Comparison of ENCODE assay signal across 26 cellular contexts in the genomic region with DNA sequence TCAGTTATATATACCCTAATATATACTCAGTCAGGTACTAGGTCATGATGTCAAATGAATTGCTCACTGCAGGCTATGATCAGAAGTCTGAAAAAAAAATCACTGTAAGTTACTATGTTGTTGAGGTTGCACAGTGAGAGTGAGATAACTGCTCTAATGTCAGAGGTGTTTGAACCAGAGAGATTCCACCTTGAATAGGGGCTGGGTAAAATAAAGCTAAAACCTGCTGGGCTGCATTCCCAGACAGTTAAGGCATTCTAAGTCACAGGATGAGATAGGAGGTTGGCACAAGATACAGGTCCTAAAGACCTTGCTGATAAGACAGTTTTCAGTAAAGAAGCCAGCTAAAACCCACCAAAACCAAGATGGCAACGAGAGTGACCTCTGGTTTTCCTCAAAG. TPM values are rescaled to one million over a fixed set of nuclear protein-coding genes. Genes with fewer than 3 reads are reported as not detected.
A peak's percentile ranks its signal among the peaks of the same experiment; 100 is the strongest.
DNase-seq lines count a peak whose midpoint lies in the region; ATAC-seq, FAIRE-seq and TF ChIP-seq lines count a peak whose summit lies in the region.
"Had no signal": no experiment of that assay in that cellular context is flagged by ENCODE, and none has a peak within 500 bp of the region (broad histone marks: within the 10 kb centered on the region; RNA-seq: fewer than 3 reads in every experiment).

No MANE protein-coding gene starts in this region.

- no peak overlapping the region for H2BK120ac ChIP-seq in mesendoderm (ENCODE audit: low read depth, low read length)

- H3K56ac ChIP-seq in mesendoderm (ENCODE audit: low read length), result no peak overlapping the region

- no peak overlapping the region for H3K27ac ChIP-seq in CD4-positive, CD25-positive, alpha-beta regulatory T cell (ENCODE audit: insufficient read depth, low read length, poor library complexity, severe bottlenecking)
- no peak overlapping the region for H3K27ac ChIP-seq in mesendoderm (ENCODE audit: low read depth, low read length)
- H3K27ac ChIP-seq: ascending aorta, prostate gland, vagina had no signal

- no peaks in the 10 kb centered on the region for H3K79me1 ChIP-seq in mesendoderm (ENCODE audit: low read length)

- DNase-seq in CD4-positive, CD25-positive, alpha-beta regulatory T cell, result no peak
- DNase-seq in LNCaP clone FGC (ENCODE audit: low read depth) (peak; percentile 34), bronchial epithelial cell (ENCODE audit: low read depth) (peak; percentile 93), mesendoderm (peak; percentile 95), medulla oblongata (ENCODE audit: extremely low spot score) (no peak), ecto neural progenitor cell (ENCODE audit: low spot score) (no peak)
- DNase-seq in activated T-helper 2 cell treated with anti-CD3 and anti-CD28 coated beads, Interferon-gamma antibody, Interleukin-2, Interleukin-4, amounts not matched to agents 10 μg/mL and 5 μg/mL and 100 μg/mL, durations not matched to agents 14 hours and 24 hours and 36 hours (ENCODE audit: low spot score), result no peak
- DNase-seq: ACHN; activated CD4-positive, alpha-beta T cell treated with anti-CD3 and anti-CD28 coated beads, Interleukin-2, amount 10 ng/mL, durations not matched to agents 24 days and 14 days; C1 segment of cervical spinal cord; effector memory CD8-positive, alpha-beta T cell; NCI-H1694 treated with DMSO at 0.1 percent for 48 hours; NCI-H82; SIG-M5 had no signal

- H2AK5ac ChIP-seq in mesendoderm (ENCODE audit: low read length), result no peak overlapping the region

- peaks cover 0 to 4% (median 1%) of the 10 kb centered on the region in 7 donors for H3K9me3 Mint-ChIP-seq in CD4-positive, CD25-positive, alpha-beta regulatory T cell
- H3K9me3 Mint-ChIP-seq in activated T-helper 2 cell treated with anti-CD3 and anti-CD28 coated beads, Interferon-gamma antibody, Interleukin-2, Interleukin-4, amounts not matched to agents 10 μg/mL and 5 μg/mL and 100 μg/mL, durations not matched to agents 14 hours and 24 hours and 36 hours, result no peaks in the 10 kb centered on the region
- H3K9me3 Mint-ChIP-seq: activated CD4-positive, alpha-beta T cell treated with anti-CD3 and anti-CD28 coated beads, Interleukin-2, amount 10 ng/mL, durations not matched to agents 24 days and 14 days; effector memory CD8-positive, alpha-beta T cell; T-helper 1 cell treated with Interleukin-12 subunit alpha and Interleukin-12 subunit beta and Interleukin-4 antibody, amounts not matched to agents 30 μg/mL and 1 μg/mL, for 36 hours had no signal

- TF ChIP-seq CTCF in LNCaP clone FGC (IDR thresholded peaks at IDR 0.05; ENCODE audit: control insufficient read depth, extremely low read depth, insufficient read depth), result no peak
- no peak for TF ChIP-seq CTCF in bronchial epithelial cell (IDR thresholded peaks at IDR 0.05; ENCODE audit: insufficient read depth, low read length, severe bottlenecking)

- ATAC-seq in CD4-positive, CD25-positive, alpha-beta regulatory T cell (ENCODE audit: low read depth in 2 of 2), result no peak
- ATAC-seq in HG03432 (IDR thresholded peaks at IDR 0.05; ENCODE audit: unreplicated experiment), result no peak
- ATAC-seq: activated naive CD4-positive, alpha-beta T cell treated with anti-CD3 and anti-CD28 coated beads, Interleukin-2, amount 50 U/mL, for 72 hours; effector memory CD8-positive, alpha-beta T cell; K562; stimulated activated effector memory CD8-positive, alpha-beta T cell treated with anti-CD3 and anti-CD28 coated beads, Interleukin-12 subunit alpha, Interleukin-12 subunit beta, amount 100 ng/mL, for 72 hours had no signal

- no peak overlapping the region for H3K4me3 ChIP-seq in CD4-positive, CD25-positive, alpha-beta regulatory T cell (ENCODE audit: low read depth, low read length)
- H3K4me3 ChIP-seq in LNCaP clone FGC (ENCODE audit: low read depth, low read length), result no peak overlapping the region
- no peak overlapping the region for H3K4me3 ChIP-seq in bronchial epithelial cell (ENCODE audit: low read depth, low read length)
- no peak overlapping the region for H3K4me3 ChIP-seq in mesendoderm (ENCODE audit: low read length)
- H3K4me3 ChIP-seq: ascending aorta, HAP-1, K562, prostate gland, vagina had no signal

- no peak overlapping the region for H4K5ac ChIP-seq in mesendoderm (ENCODE audit: low read length)

- no peaks in the 10 kb centered on the region for H3K27me3 ChIP-seq in CD4-positive, CD25-positive, alpha-beta regulatory T cell (ENCODE audit: control insufficient read depth, insufficient read depth, low read length)
- H3K27me3 ChIP-seq in bronchial epithelial cell (ENCODE audit: control insufficient read depth, insufficient read depth, low read length) (no peaks in the 10 kb centered on the region), mesendoderm (ENCODE audit: insufficient read depth, low read length, poor library complexity) (no peaks in the 10 kb centered on the region)
- H3K27me3 ChIP-seq: ascending aorta, vagina had no signal

- H3K18ac ChIP-seq in mesendoderm (ENCODE audit: low read length), result no peak overlapping the region

- peaks cover 6% of the 10 kb centered on the region for H3K36me3 ChIP-seq in CD4-positive, CD25-positive, alpha-beta regulatory T cell (ENCODE audit: control insufficient read depth, insufficient read depth, low read length)
- no peaks in the 10 kb centered on the region for H3K36me3 ChIP-seq in bronchial epithelial cell (ENCODE audit: control insufficient read depth, insufficient read depth, low read length)
- no peaks in the 10 kb centered on the region for H3K36me3 ChIP-seq in mesendoderm (ENCODE audit: control insufficient read depth, insufficient read depth, low read length)
- H3K36me3 ChIP-seq: ascending aorta, HAP-1, prostate gland, vagina had no signal

- H4K8ac ChIP-seq in mesendoderm (ENCODE audit: low read depth, low read length), result no peak overlapping the region

- H3K36me3 Mint-ChIP-seq in CD4-positive, CD25-positive, alpha-beta regulatory T cell, result peaks cover 35% of the 10 kb centered on the region
- H3K36me3 Mint-ChIP-seq in activated T-helper 2 cell treated with anti-CD3 and anti-CD28 coated beads, Interferon-gamma antibody, Interleukin-2, Interleukin-4, amounts not matched to agents 10 μg/mL and 5 μg/mL and 100 μg/mL, durations not matched to agents 14 hours and 24 hours and 36 hours (ENCODE audit: low read depth), result peaks cover 69% of the 10 kb centered on the region
- H3K36me3 Mint-ChIP-seq: stimulated activated effector memory CD8-positive, alpha-beta T cell treated with anti-CD3 and anti-CD28 coated beads, Interleukin-12 subunit alpha, Interleukin-12 subunit beta, amount 100 ng/mL, for 72 hours had no signal

- no peaks in the 10 kb centered on the region for H3K79me2 ChIP-seq in mesendoderm (ENCODE audit: control insufficient read depth, insufficient read depth, low read length)

- peaks cover 6% of the 10 kb centered on the region for H3K4me1 ChIP-seq in CD4-positive, CD25-positive, alpha-beta regulatory T cell (ENCODE audit: control insufficient read depth, insufficient read depth, low read length, poor library complexity, severe bottlenecking)
- H3K4me1 ChIP-seq in mesendoderm (ENCODE audit: control insufficient read depth, low read depth, low read length), result peaks cover 6% of the 10 kb centered on the region
- H3K4me1 ChIP-seq: ascending aorta, prostate gland had no signal

- peak overlapping the region; percentile 25 for H2BK15ac ChIP-seq in mesendoderm (replicated peaks; ENCODE audit: low read depth)

- no peak overlapping the region for H3K4me2 ChIP-seq in mesendoderm (ENCODE audit: low read length)

- intact Hi-C loops in activated T-helper 2 cell treated with anti-CD3 and anti-CD28 coated beads, Interferon-gamma antibody, Interleukin-2, Interleukin-4, amounts not matched to agents 10 μg/mL and 5 μg/mL and 100 μg/mL, durations not matched to agents 14 hours and 24 hours and 36 hours (cut with micrococcal nuclease), result no loop called here

- no peak overlapping the region for H3K4me3 Mint-ChIP-seq in CD4-positive, CD25-positive, alpha-beta regulatory T cell
- no peak overlapping the region for H3K4me3 Mint-ChIP-seq in activated T-helper 2 cell treated with anti-CD3 and anti-CD28 coated beads, Interferon-gamma antibody, Interleukin-2, Interleukin-4, amounts not matched to agents 10 μg/mL and 5 μg/mL and 100 μg/mL, durations not matched to agents 14 hours and 24 hours and 36 hours (ENCODE audit: low read depth)
- H3K4me3 Mint-ChIP-seq: activated CD4-positive, alpha-beta T cell treated with anti-CD3 and anti-CD28 coated beads, Interleukin-2, amount 10 ng/mL, durations not matched to agents 24 days and 14 days; activated T-helper 1 cell treated with anti-CD3 and anti-CD28 coated beads, Interleukin-12 subunit alpha, Interleukin-12 subunit beta, Interleukin-2, Interleukin-4 antibody, amounts not matched to agents 30 ng/mL and 10 ng/mL and 1 ng/mL, durations not matched to agents 14 hours and 24 hours and 36 hours; effector memory CD8-positive, alpha-beta T cell; neural crest cell; stimulated activated effector memory CD8-positive, alpha-beta T cell treated with anti-CD3 and anti-CD28 coated beads, Interleukin-12 subunit alpha, Interleukin-12 subunit beta, amount 100 ng/mL, for 72 hours; T-helper 1 cell treated with Interleukin-12 subunit alpha and Interleukin-12 subunit beta and Interleukin-4 antibody, amounts not matched to agents 30 μg/mL and 1 μg/mL, for 36 hours had no signal

- H3K4me1 Mint-ChIP-seq in CD4-positive, CD25-positive, alpha-beta regulatory T cell, result peaks cover 45 to 75% (median 52%) of the 10 kb centered on the region in 4 donors
- peaks cover 24% of the 10 kb centered on the region for H3K4me1 Mint-ChIP-seq in activated T-helper 2 cell treated with anti-CD3 and anti-CD28 coated beads, Interferon-gamma antibody, Interleukin-2, Interleukin-4, amounts not matched to agents 10 μg/mL and 5 μg/mL and 100 μg/mL, durations not matched to agents 14 hours and 24 hours and 36 hours (ENCODE audit: low read depth)
- H3K4me1 Mint-ChIP-seq: neural crest cell had no signal

- no peak overlapping the region for H3K23ac ChIP-seq in mesendoderm (ENCODE audit: low read length)

- no peaks in the 10 kb centered on the region for H3K27me3 Mint-ChIP-seq in CD4-positive, CD25-positive, alpha-beta regulatory T cell
- no peaks in the 10 kb centered on the region for H3K27me3 Mint-ChIP-seq in activated T-helper 2 cell treated with anti-CD3 and anti-CD28 coated beads, Interferon-gamma antibody, Interleukin-2, Interleukin-4, amounts not matched to agents 10 μg/mL and 5 μg/mL and 100 μg/mL, durations not matched to agents 14 hours and 24 hours and 36 hours (ENCODE audit: low read depth)
- H3K27me3 Mint-ChIP-seq: activated CD4-positive, alpha-beta T cell treated with anti-CD3 and anti-CD28 coated beads, Interleukin-2, amount 10 ng/mL, durations not matched to agents 24 days and 14 days; effector memory CD8-positive, alpha-beta T cell had no signal

- no peak overlapping the region for H3K4ac ChIP-seq in mesendoderm (ENCODE audit: low read depth, low read length)

- H3K9ac ChIP-seq in mesendoderm (ENCODE audit: low read length), result no peak overlapping the region

- no peaks in the 10 kb centered on the region for H3K9me3 ChIP-seq in CD4-positive, CD25-positive, alpha-beta regulatory T cell (ENCODE audit: control insufficient read depth in 2 of 2, low read length in 2 of 2)
- H3K9me3 ChIP-seq: ascending aorta, HAP-1, prostate gland, vagina had no signal

- peak overlapping the region in 2 of 3 donors; percentile 24 to 49 for H3K27ac Mint-ChIP-seq in CD4-positive, CD25-positive, alpha-beta regulatory T cell
- H3K27ac Mint-ChIP-seq in activated T-helper 2 cell treated with anti-CD3 and anti-CD28 coated beads, Interferon-gamma antibody, Interleukin-2, Interleukin-4, amounts not matched to agents 10 μg/mL and 5 μg/mL and 100 μg/mL, durations not matched to agents 14 hours and 24 hours and 36 hours, result no peak overlapping the region
- H3K27ac Mint-ChIP-seq: activated CD4-positive, alpha-beta T cell treated with anti-CD3 and anti-CD28 coated beads, Interleukin-2, amount 10 ng/mL, durations not matched to agents 24 days and 14 days; activated naive CD4-positive, alpha-beta T cell treated with anti-CD3 and anti-CD28 coated beads, Interleukin-2, amount 50 U/mL, for 72 hours; activated T-helper 1 cell treated with anti-CD3 and anti-CD28 coated beads, Interleukin-12 subunit alpha, Interleukin-12 subunit beta, Interleukin-2, Interleukin-4 antibody, amounts not matched to agents 30 ng/mL and 10 ng/mL and 1 ng/mL, durations not matched to agents 14 hours and 24 hours and 36 hours; stimulated activated effector memory CD8-positive, alpha-beta T cell treated with anti-CD3 and anti-CD28 coated beads, Interleukin-12 subunit alpha, Interleukin-12 subunit beta, amount 100 ng/mL, for 72 hours; T-helper 1 cell treated with Interleukin-12 subunit alpha and Interleukin-12 subunit beta and Interleukin-4 antibody, amounts not matched to agents 30 μg/mL and 1 μg/mL, for 36 hours had no signal

- no peak overlapping the region for H2BK5ac ChIP-seq in mesendoderm (ENCODE audit: low read length)

- no CpG with 5 or more reads among the region's 1 CpG for WGBS in mesendoderm (ENCODE audit: extremely low coverage, insufficient coverage, low lambda C conversion rate)

- no peak for FAIRE-seq in bronchial epithelial cell (lab: Jason Lieb, UNC)
- FAIRE-seq: K562 had no signal

RNA-seq across cellular contexts. Expression of a gene that starts 10.2 kb away (rescaled TPM):
- 81.2 TPM for total RNA-seq in CD4-positive, CD25-positive, alpha-beta regulatory T cell
- polyA plus RNA-seq in CD4-positive, CD25-positive, alpha-beta regulatory T cell, result 10 to 100 TPM; 32.5 to 76.0 (median 50.3) TPM
- total RNA-seq in bronchial epithelial cell, result 0.53 and 1.2 TPM in 2 replicates
- 1.8 TPM for polyA plus RNA-seq in mesendoderm (2013, experiment 1 of 2)
- polyA plus RNA-seq in mesendoderm (2013, experiment 2 of 2), result 2.0 TPM
- total RNA-seq in activated T-helper 2 cell treated with anti-CD3 and anti-CD28 coated beads, Interferon-gamma antibody, Interleukin-2, Interleukin-4, amounts not matched to agents 10 μg/mL and 5 μg/mL and 100 μg/mL, durations not matched to agents 14 hours and 24 hours and 36 hours, result 10.3 and 11.9 TPM in 2 replicates
- total RNA-seq: G401, neural crest cell had no signal

RNA-seq across cellular contexts. Expression of a gene that starts 41.5 kb away (rescaled TPM):
- total RNA-seq in CD4-positive, CD25-positive, alpha-beta regulatory T cell, result 12.6 TPM
- polyA plus RNA-seq in CD4-positive, CD25-positive, alpha-beta regulatory T cell, result 10 to 100 TPM; 19.1 to 36.5 (median 28.9) TPM
- total RNA-seq in bronchial epithelial cell, result 4.2 and 18.4 TPM in 2 replicates
- polyA plus RNA-seq in mesendoderm (2013, experiment 1 of 2), result 3.6 TPM
- polyA plus RNA-seq in mesendoderm (2013, experiment 2 of 2), result 3.7 TPM
- 18.0 and 18.8 TPM in 2 replicates for total RNA-seq in activated T-helper 2 cell treated with anti-CD3 and anti-CD28 coated beads, Interferon-gamma antibody, Interleukin-2, Interleukin-4, amounts not matched to agents 10 μg/mL and 5 μg/mL and 100 μg/mL, durations not matched to agents 14 hours and 24 hours and 36 hours

Comparison
In these comparisons a context has a peak if more than half of its experiments do, and no peak if none do; other contexts are left out.
1. DNase-seq: peak in LNCaP clone FGC (single experiment), bronchial epithelial cell (single experiment) and mesendoderm (single experiment); none in CD4-positive, CD25-positive, alpha-beta regulatory T cell (0 of 3), activated T-helper 2 cell treated with anti-CD3 and anti-CD28 coated beads, Interferon-gamma antibody, Interleukin-2, Interleukin-4, amounts not matched to agents 10 μg/mL and 5 μg/mL and 100 μg/mL, durations not matched to agents 14 hours and 24 hours and 36 hours (single experiment), medulla oblongata (single experiment) and ecto neural progenitor cell (single experiment).